ENCODE assay signal across 16 cellular contexts in the genomic region with DNA sequence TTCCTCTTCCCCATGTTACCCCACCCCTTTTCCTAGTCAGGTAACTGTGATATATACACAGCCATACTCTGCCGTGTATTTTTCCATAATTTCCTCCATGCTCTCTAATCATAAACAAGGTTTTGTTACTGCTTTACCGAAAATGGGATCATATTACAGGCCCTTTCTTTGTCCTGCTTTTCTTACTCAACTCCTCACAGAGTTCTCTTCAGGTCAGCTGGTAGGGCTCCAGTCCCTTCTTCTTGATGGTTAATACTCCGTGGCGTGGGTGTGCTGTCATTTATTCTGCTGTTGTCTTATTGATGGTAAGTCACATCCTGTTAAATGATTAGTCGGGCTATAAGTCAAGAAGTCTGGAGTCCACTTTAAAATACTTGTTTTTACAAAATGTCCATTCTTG.
DNase-seq lines count a peak whose midpoint lies in the region; ATAC-seq and TF ChIP-seq lines count a peak whose summit lies in the region.
"Had no signal": no experiment of that assay in that cellular context is flagged by ENCODE, and none has a peak within 500 bp of the region (broad histone marks: within the 10 kb centered on the region; RNA-seq: fewer than 3 reads in every experiment).

No MANE protein-coding gene starts in this region.

- DNase-seq in ELR (ENCODE audit: low read depth) (peak; percentile 39), NCI-H1105 treated with DMSO at 0.1 percent for 48 hours (lab: John Stamatoyannopoulos, UW) (peak; percentile 53), dedifferentiated amniotic fluid mesenchymal stem cell (ENCODE audit: extremely low spot score) (peak; percentile 70), NCI-H1436 treated with DMSO at 0.1 percent for 48 hours (lab: John Stamatoyannopoulos, UW) (no peak), SHP77 treated with DMSO at 0.1 percent for 48 hours (lab: John Stamatoyannopoulos, UW) (no peak)
- DNase-seq: activated CD8-positive, alpha-beta T cell treated with anti-CD3 and anti-CD28 coated beads, Interleukin-2, amount 10 ng/mL, durations not matched to agents 7 days and 5 days; Caco-2; effector memory CD4-positive, alpha-beta T cell; immature natural killer cell; NCI-H1048 had no signal

- H3K4me1 Mint-ChIP-seq in nephron = peaks cover 65% of the 10 kb centered on the region
- H3K4me1 Mint-ChIP-seq: immature natural killer cell, neural crest cell had no signal

- no peak for TF ChIP-seq CTCF in nephron (IDR thresholded peaks at IDR 0.05; ENCODE audit: unreplicated experiment in 3 of 3)

- H3K27me3 Mint-ChIP-seq in nephron (ENCODE audit: low read depth) = no peaks in the 10 kb centered on the region
- H3K27me3 Mint-ChIP-seq: activated naive CD8-positive, alpha-beta T cell had no signal

- no peaks in the 10 kb centered on the region for H3K9me3 Mint-ChIP-seq in nephron
- H3K9me3 Mint-ChIP-seq: immature natural killer cell; neural crest cell; stimulated activated effector memory CD8-positive, alpha-beta T cell treated with anti-CD3 and anti-CD28 coated beads, Interleukin-12 subunit alpha, Interleukin-12 subunit beta, amount 100 ng/mL, for 72 hours had no signal

- peaks cover 1% of the 10 kb centered on the region for H3K36me3 Mint-ChIP-seq in nephron (ENCODE audit: low read depth)

- peak overlapping the region in 2 of 3 experiments; percentile 8 to 49 for H3K4me3 Mint-ChIP-seq in nephron
- H3K4me3 Mint-ChIP-seq: activated CD8-positive, alpha-beta T cell treated with anti-CD3 and anti-CD28 coated beads, Interleukin-2, amount 10 ng/mL, durations not matched to agents 7 days and 5 days; activated naive CD8-positive, alpha-beta T cell; immature natural killer cell; neural crest cell; stimulated activated effector memory CD8-positive, alpha-beta T cell treated with anti-CD3 and anti-CD28 coated beads, Interleukin-12 subunit alpha, Interleukin-12 subunit beta, amount 100 ng/mL, for 72 hours had no signal

- no peak for ATAC-seq in GM18520 (IDR thresholded peaks at IDR 0.05; ENCODE audit: unreplicated experiment)
- no peak for ATAC-seq in GM18505 (IDR thresholded peaks at IDR 0.05; ENCODE audit: unreplicated experiment)
- ATAC-seq: activated CD8-positive, alpha-beta T cell treated with anti-CD3 and anti-CD28 coated beads, Interleukin-2, amount 10 ng/mL, durations not matched to agents 7 days and 5 days; stimulated activated effector memory CD8-positive, alpha-beta T cell treated with anti-CD3 and anti-CD28 coated beads, Interleukin-12 subunit alpha, Interleukin-12 subunit beta, amount 100 ng/mL, for 72 hours had no signal

- TF ChIP-seq POLR2A in GM18505 (IDR thresholded peaks at IDR 0.05; ENCODE audit: borderline replicate concordance, extremely low read depth, insufficient read depth, insufficient read length) = no peak

- peak overlapping the region; percentile 83 to 88 (median 84) for H3K27ac Mint-ChIP-seq in nephron
- H3K27ac Mint-ChIP-seq: activated CD8-positive, alpha-beta T cell treated with anti-CD3 and anti-CD28 coated beads, Interleukin-2, amount 10 ng/mL, durations not matched to agents 7 days and 5 days; activated naive CD8-positive, alpha-beta T cell; stimulated activated effector memory CD8-positive, alpha-beta T cell treated with anti-CD3 and anti-CD28 coated beads, Interleukin-12 subunit alpha, Interleukin-12 subunit beta, amount 100 ng/mL, for 72 hours had no signal

Comparison
In these comparisons a context has a peak if more than half of its experiments do, and no peak if none do; other contexts are left out.
1. DNase-seq: peak in ELR (single experiment), NCI-H1105 treated with DMSO at 0.1 percent for 48 hours (single experiment) and dedifferentiated amniotic fluid mesenchymal stem cell (single experiment); none in NCI-H1436 treated with DMSO at 0.1 percent for 48 hours (single experiment) and SHP77 treated with DMSO at 0.1 percent for 48 hours (single experiment).